ENCODE assay signal across 23 cellular contexts in genomic region chr10:33887188-33887587, GRCh38.
"Had no signal": no experiment of that assay in that cellular context is flagged by ENCODE, and none has a peak within 500 bp of the region (broad histone marks: within the 10 kb centered on the region; RNA-seq: fewer than 3 reads in every experiment).

No MANE protein-coding gene starts in this region.

- H2AFZ ChIP-seq: hepatocyte, parathyroid adenoma had no signal

- H3K36me3 ChIP-seq: heart right ventricle, lower lobe of right lung, right lobe of liver, stomach, thyroid gland, transverse colon, upper lobe of left lung, vagina had no signal

- H3K4me1 ChIP-seq: heart right ventricle, lower lobe of right lung, parathyroid adenoma, psoas muscle, stomach, testis, thyroid gland, transverse colon, upper lobe of left lung, vagina had no signal

- H3K27me3 ChIP-seq: heart right ventricle, hepatocyte, right lobe of liver, stomach, testis, thyroid gland, transverse colon, upper lobe of left lung, vagina had no signal

- H3K9ac ChIP-seq: parathyroid adenoma had no signal

- H3K4me2 ChIP-seq: hepatocyte had no signal

- H3K4me3 ChIP-seq: heart right ventricle, hepatocyte, lower lobe of right lung, psoas muscle, right lobe of liver, stomach, testis, thyroid gland, transverse colon, upper lobe of left lung, vagina had no signal

- H3K27ac ChIP-seq: heart right ventricle, hepatocyte, lower lobe of right lung, parathyroid adenoma, psoas muscle, right lobe of liver, stomach, testis, thyroid gland, transverse colon, upper lobe of left lung, vagina had no signal

- H3K79me2 ChIP-seq: hepatocyte, parathyroid adenoma had no signal

- DNase-seq: heart right ventricle; islet precursor cell; lower lobe of right lung; mammary epithelial cell; mesenchymal stem cell; naive thymus-derived CD8-positive, alpha-beta T cell; nucleus accumbens; psoas muscle; stimulated activated CD4-positive, alpha-beta T cell treated with anti-CD3 and anti-CD28 coated beads, Interleukin-12 subunit alpha, Interleukin-12 subunit beta, amount 100 ng/mL, for 4 hours; stimulated activated CD4-positive, alpha-beta T cell treated with anti-CD3 and anti-CD28 coated beads, Interleukin-15, amount 100 ng/mL, for 24 hours; stimulated activated CD4-positive, alpha-beta T cell treated with anti-CD3 and anti-CD28 coated beads, Interleukin-2, amount 100 ng/mL, for 24 hours; stimulated activated CD4-positive, alpha-beta T cell treated with anti-CD3 and anti-CD28 coated beads, Interleukin-4, amount 100 ng/mL, for 1 hour; stimulated activated naive B cell treated with anti-CD40 and anti-IgM and Interleukin-4, amounts not matched to agents 10 μg/mL and 1 μg/mL and 100 μg/mL, for 72 hours; stimulated activated naive CD8-positive, alpha-beta T cell treated with anti-CD3 and anti-CD28 coated beads, Interleukin-15, Interleukin-2, amounts not matched to agents 100 U/mL and 50 U/mL, for 24 hours; stomach; testis; thyroid gland; transverse colon; upper lobe of left lung had no signal

- H3K9me3 ChIP-seq: lower lobe of right lung, psoas muscle, right lobe of liver, stomach, testis, thyroid gland, transverse colon, upper lobe of left lung, vagina had no signal

- ATAC-seq: lower lobe of right lung; naive thymus-derived CD8-positive, alpha-beta T cell; psoas muscle; stimulated activated naive B cell treated with anti-CD40 and anti-IgM and Interleukin-4, amounts not matched to agents 10 μg/mL and 1 μg/mL and 100 μg/mL, for 72 hours; stimulated activated naive CD8-positive, alpha-beta T cell treated with anti-CD3 and anti-CD28 coated beads, Interleukin-15, Interleukin-2, amounts not matched to agents 100 U/mL and 50 U/mL, for 24 hours had no signal
